In genomic region chr2:219285894-219286425, GRCh38 we compare ENCODE assay signal across 10 cellular contexts. TPM values are rescaled to one million over a fixed set of nuclear protein-coding genes. Genes with fewer than 3 reads are reported as not detected.
DNase-seq lines count a peak whose midpoint lies in the region; TF ChIP-seq lines count a peak whose summit lies in the region.
"Had no signal": no experiment of that assay in that cellular context is flagged by ENCODE, and none has a peak within 500 bp of the region (broad histone marks: within the 10 kb centered on the region; RNA-seq: fewer than 3 reads in every experiment).

No MANE protein-coding gene starts in this region.

- peak; percentile 23 for DNase-seq in DMS53 (lab: John Stamatoyannopoulos, UW)
- DNase-seq in DMS53 treated with DMSO at 0.1 percent for 48 hours (lab: John Stamatoyannopoulos, UW; ENCODE audit: unreplicated experiment): no peak
- peak; percentile 28 for DNase-seq in brain microvascular endothelial cell
- DNase-seq in iPS-NIHi11 (ENCODE audit: low spot score): peak; percentile 83
- DNase-seq in superior temporal gyrus (ENCODE audit: extremely low spot score): peak; percentile 72
- DNase-seq in DMS79 treated with DMSO at 0.1 percent for 48 hours (lab: John Stamatoyannopoulos, UW): no peak
- DNase-seq in A172 (ENCODE audit: low spot score): no peak
- DNase-seq in SIG-M5 treated with dmso at 0.1 percent for 504 hours (lab: John Stamatoyannopoulos, UW; ENCODE audit: unreplicated experiment): no peak

- no peaks in the 10 kb centered on the region for H3K27me3 ChIP-seq in brain microvascular endothelial cell (replicated peaks)

- peaks cover 6% of the 10 kb centered on the region for H3K36me3 ChIP-seq in brain microvascular endothelial cell (replicated peaks)

- H3K4me3 ChIP-seq in brain microvascular endothelial cell (ENCODE audit: low read depth, low read length): no peak overlapping the region

- in situ Hi-C loops in brain microvascular endothelial cell (cut with HindIII; ENCODE audit: low pct_ligation_motif_present, low sequenced_read_pairs): no loop called here

- no peak overlapping the region for H3K27ac ChIP-seq in brain microvascular endothelial cell
- H3K27ac ChIP-seq: 22Rv1 had no signal

- TF ChIP-seq CTCF in brain microvascular endothelial cell (IDR thresholded peaks at IDR 0.05; ENCODE audit: low read depth, low read length, missing control alignments): no peak

RNA-seq across cellular contexts. Expression of gene DNAJB2, which starts 6.8 kb away (rescaled TPM):
- 27.5 and 40.7 TPM in 2 replicates for total RNA-seq in A172 (2014; rRNA removed; shearing (Covaris generic))

RNA-seq across cellular contexts. Expression of gene PTPRN, which starts 23.2 kb away (rescaled TPM):
- 19.3 and 31.5 TPM in 2 replicates for total RNA-seq in A172 (2014; rRNA removed; shearing (Covaris generic))

RNA-seq across cellular contexts. Expression of gene TUBA4A, which starts 32.2 kb away (rescaled TPM):
- total RNA-seq in A172 (2014; rRNA removed; shearing (Covaris generic)): 106 and 115 TPM in 2 replicates

RNA-seq across cellular contexts. Expression of gene TUBA4B, which starts 32.9 kb away (rescaled TPM):
- total RNA-seq in A172 (2014; rRNA removed; shearing (Covaris generic)): not detected in 2 replicates
- total RNA-seq: progenitor cell of endocrine pancreas had no signal

RNA-seq across cellular contexts. Expression of gene STK16, which starts 40.7 kb away (rescaled TPM):
- 16.3 and 23.1 TPM in 2 replicates for total RNA-seq in A172 (2014; rRNA removed; shearing (Covaris generic))

Comparison
In these comparisons a context has a peak if more than half of its experiments do, and no peak if none do; other contexts are left out.
1. DNase-seq: peak in DMS53 (single experiment), brain microvascular endothelial cell (single experiment), iPS-NIHi11 (single experiment) and superior temporal gyrus (single experiment); none in DMS53 treated with DMSO at 0.1 percent for 48 hours (single experiment), DMS79 treated with DMSO at 0.1 percent for 48 hours (single experiment), A172 (single experiment) and SIG-M5 treated with dmso at 0.1 percent for 504 hours (single experiment).